ENCODE assay signal across 8 cellular contexts in the genomic region with DNA sequence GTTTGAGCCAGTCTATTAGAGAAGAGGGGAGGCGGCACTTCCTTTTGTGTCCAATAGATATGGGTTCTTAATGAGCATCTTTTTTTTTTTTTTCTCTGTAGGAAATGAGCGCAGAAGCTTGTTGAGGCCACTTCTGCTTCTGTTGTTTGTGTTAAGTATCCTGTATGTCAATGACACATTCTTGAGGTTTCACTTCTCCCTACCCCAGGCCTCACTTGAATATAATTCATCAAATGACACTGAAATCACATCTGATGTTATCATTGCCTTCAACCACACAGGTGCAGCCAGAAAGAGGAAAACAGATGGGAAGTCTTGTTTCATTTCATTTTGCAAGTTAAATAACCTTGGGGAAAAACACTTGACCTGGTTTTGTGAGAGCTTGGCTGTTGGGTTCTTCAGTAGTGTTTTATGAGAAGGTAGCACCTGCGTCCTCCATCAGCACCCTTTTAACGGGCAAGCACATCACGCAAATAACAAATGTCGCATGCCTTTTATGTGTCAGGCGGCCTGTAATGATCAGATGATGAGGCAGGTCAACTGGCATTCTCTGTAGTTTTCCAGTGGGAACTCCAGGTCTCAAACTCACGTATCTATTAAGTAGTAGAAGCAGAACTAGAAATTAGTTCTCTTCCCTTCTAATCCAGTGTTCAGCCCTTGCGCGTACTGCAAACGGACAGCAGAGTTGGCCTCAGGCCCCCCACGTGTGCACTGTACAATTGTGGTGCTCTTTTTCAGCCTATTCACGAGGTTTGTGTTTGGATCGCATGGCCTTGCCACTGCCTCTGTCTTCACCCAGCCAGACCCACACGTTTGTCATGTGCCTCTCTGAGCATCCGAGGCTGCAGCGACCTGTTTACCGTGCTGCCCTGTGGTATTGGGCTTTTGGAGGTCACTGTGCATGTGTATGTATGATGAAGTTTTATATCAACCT.
DNase-seq lines count a peak whose midpoint lies in the region; ATAC-seq and TF ChIP-seq lines count a peak whose summit lies in the region.

No MANE protein-coding gene starts in this region.

- DNase-seq in GM13976 (ENCODE audit: low spot score) = peak; percentile 63
- DNase-seq in GM20000 (ENCODE audit: low spot score) = peak; percentile 59
- no peak for DNase-seq in AG20443 (ENCODE audit: low spot score)
- no peak for DNase-seq in DMS114 treated with DMSO at 0.1 percent for 48 hours (lab: John Stamatoyannopoulos, UW; ENCODE audit: unreplicated experiment)
- no peak for DNase-seq in stimulated activated CD4-positive, alpha-beta T cell treated with anti-CD3 and anti-CD28 coated beads, Interleukin-15, amount 100 ng/mL, for 24 hours
- DNase-seq in stimulated activated naive CD4-positive, alpha-beta T cell treated with Interleukin-2 at 50 U/mL for 16 hours (lab: John Stamatoyannopoulos, UW) = no peak

- H3K4me2 ChIP-seq in SU-DHL-6 (ENCODE audit: low read depth, low read length, poor library complexity, severe bottlenecking) = peak overlapping the region; percentile 60

- ATAC-seq in HG03460 (IDR thresholded peaks at IDR 0.05; ENCODE audit: unreplicated experiment) = peak; percentile 96

- peak overlapping the region; percentile 4 for H3K4me3 ChIP-seq in SU-DHL-6 (ENCODE audit: insufficient read depth, low read length, poor library complexity, severe bottlenecking)

- TF ChIP-seq CTCF in GM13976 (IDR thresholded peaks at IDR 0.05; ENCODE audit: borderline replicate concordance, control extremely low read depth, extremely low read depth, insufficient read depth, missing control alignments) (no peak), GM20000 (IDR thresholded peaks at IDR 0.05; ENCODE audit: extremely low read depth, missing control alignments) (no peak), SU-DHL-6 (IDR thresholded peaks at IDR 0.05; ENCODE audit: insufficient read depth, low read length, poor library complexity, severe bottlenecking) (no peak)

- peak overlapping the region; percentile 51 for H3K9ac ChIP-seq in SU-DHL-6 (ENCODE audit: low read length)

- H2AFZ ChIP-seq in SU-DHL-6 (ENCODE audit: low read depth, low read length, severe bottlenecking) = peak overlapping the region; percentile 18

- no peaks in the 10 kb centered on the region for H4K20me1 ChIP-seq in SU-DHL-6 (ENCODE audit: low read depth, low read length)

- H3K9me3 ChIP-seq in SU-DHL-6 (ENCODE audit: insufficient read depth, low read length) = no peaks in the 10 kb centered on the region

- H3K9me2 ChIP-seq in SU-DHL-6 (replicated peaks; ENCODE audit: insufficient read depth, low read length) = no peaks in the 10 kb centered on the region

- no peaks in the 10 kb centered on the region for H3K27me3 ChIP-seq in SU-DHL-6 (ENCODE audit: low read length)

- H3F3A ChIP-seq in SU-DHL-6 (ENCODE audit: insufficient read depth) = peaks cover 17% of the 10 kb centered on the region

- H3K27ac ChIP-seq in SU-DHL-6 (ENCODE audit: low read depth, low read length) = peak overlapping the region; percentile 97

- in situ Hi-C loops in GM13976 (cut with MboI; ENCODE audit: low sequenced_read_pairs, unreplicated experiment) = no loop called here

- H3K79me2 ChIP-seq in SU-DHL-6 (ENCODE audit: insufficient read depth, low read length) = no peaks in the 10 kb centered on the region

- H3K36me3 ChIP-seq in SU-DHL-6 (ENCODE audit: low read length) = no peaks in the 10 kb centered on the region

Comparison
In these comparisons a context has a peak if more than half of its experiments do, and no peak if none do; other contexts are left out.
1. DNase-seq: peak in GM13976 (single experiment) and GM20000 (single experiment); none in AG20443 (single experiment), DMS114 treated with DMSO at 0.1 percent for 48 hours (single experiment), stimulated activated CD4-positive, alpha-beta T cell treated with anti-CD3 and anti-CD28 coated beads, Interleukin-15, amount 100 ng/mL, for 24 hours (single experiment) and stimulated activated naive CD4-positive, alpha-beta T cell treated with Interleukin-2 at 50 U/mL for 16 hours (single experiment).